Comparison of ENCODE assay signal across 28 cellular contexts in the genomic region with DNA sequence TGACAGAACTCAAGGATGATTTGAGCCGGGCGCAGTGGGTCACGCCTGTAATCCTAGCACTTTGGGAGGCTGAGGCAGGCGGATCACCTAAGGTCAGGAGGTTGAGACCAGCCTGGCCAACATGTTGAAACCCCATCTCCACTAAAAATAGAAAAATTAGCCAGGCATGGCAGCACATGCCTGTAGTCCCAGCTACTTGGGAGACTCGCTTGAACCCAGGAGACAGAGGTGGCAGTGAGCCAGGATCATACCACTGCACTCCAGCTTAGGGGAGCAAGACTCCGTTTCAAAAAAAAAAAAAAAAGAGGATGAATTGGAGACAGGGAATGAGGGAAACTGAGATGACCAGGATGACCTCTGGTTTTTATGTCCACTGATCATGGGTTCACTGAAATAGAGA.
"Had no signal": no experiment of that assay in that cellular context is flagged by ENCODE, and none has a peak within 500 bp of the region (broad histone marks: within the 10 kb centered on the region; RNA-seq: fewer than 3 reads in every experiment).

No MANE protein-coding gene starts in this region.

- H3K9me3 ChIP-seq: colonic mucosa, esophagus muscularis mucosa, esophagus squamous epithelium, gastrocnemius medialis, gastroesophageal sphincter, heart left ventricle, heart right ventricle had no signal

- DNase-seq: colonic mucosa; cortex of kidney; dermis blood vessel endothelial cell; dorsolateral prefrontal cortex; effector CD4-positive, alpha-beta T cell; effector CD8-positive, alpha-beta T cell; effector memory CD4-positive, alpha-beta T cell; effector memory CD8-positive, alpha-beta T cell; endodermal cell; erythroblast; esophagus squamous epithelium; foreskin fibroblast; foreskin keratinocyte; foreskin melanocyte; gastrocnemius medialis; glutamatergic neuron; head of caudate nucleus; heart left ventricle; heart right ventricle had no signal

- H3K36me3 ChIP-seq: colonic mucosa, esophagus muscularis mucosa, esophagus squamous epithelium, gastrocnemius medialis, gastroesophageal sphincter, heart left ventricle, heart right ventricle had no signal

- H3K4me1 ChIP-seq: colonic mucosa, esophagus muscularis mucosa, esophagus squamous epithelium, foreskin keratinocyte, gastrocnemius medialis, gastroesophageal sphincter, heart left ventricle, heart right ventricle had no signal

- H3K4me3 ChIP-seq: colonic mucosa, coronary artery, dorsolateral prefrontal cortex, esophagus muscularis mucosa, esophagus squamous epithelium, gastrocnemius medialis, gastroesophageal sphincter, heart left ventricle, heart right ventricle had no signal

- H3K27ac ChIP-seq: colonic mucosa, coronary artery, dorsolateral prefrontal cortex, epithelial cell of prostate, esophagus muscularis mucosa, esophagus squamous epithelium, foreskin keratinocyte, gastrocnemius medialis, gastroesophageal sphincter, heart left ventricle, heart right ventricle had no signal

- H3K27me3 ChIP-seq: colonic mucosa, esophagus muscularis mucosa, esophagus squamous epithelium, foreskin keratinocyte, gastrocnemius medialis, gastroesophageal sphincter, heart left ventricle, heart right ventricle had no signal

- ATAC-seq: effector memory CD8-positive, alpha-beta T cell; esophagus mucosa; foreskin keratinocyte; gastrocnemius medialis; gastroesophageal sphincter; heart left ventricle; heart right ventricle had no signal

- FAIRE-seq: colon, endometrium, endothelial cell of umbilical vein, frontal cortex had no signal
